In genomic region chr19:41859618-41860418, GRCh38 we compare ENCODE assay signal across 1 cellular context.
TF ChIP-seq lines count a peak whose summit lies in the region.

Gene RPS19, plus strand, starts transcription at chr19:41860255. Its CDS starts 520 bp downstream, at chr19:41860775.

TF ChIP-seq in HepG2, 621 proteins besides CTCF, POLR2A, EP300 and RAD21 (continued from another document and continues in another):
- TF ChIP-seq NFAT5 (CRISPR knock-in tag; IDR thresholded peaks at IDR 0.05) (no peak), HES4 (CRISPR knock-in tag; IDR thresholded peaks at IDR 0.05; ENCODE audit: borderline replicate concordance) (peak; percentile 69), XRCC5 (optimal IDR thresholded peaks at IDR 0.05; ENCODE audit: low read length) (peak; percentile 86), MED8 (CRISPR knock-in tag; IDR thresholded peaks at IDR 0.05; ENCODE audit: insufficient replicate concordance) (peak; percentile 48), HDAC2 (CRISPR knock-in tag; IDR thresholded peaks at IDR 0.05) (peak; percentile 59; the same call in 1 of the 2 replicates), TARDBP (CRISPR knock-in tag; IDR thresholded peaks at IDR 0.05) (peak; percentile 77; the same call in 1 of the 2 replicates), GFI1 (CRISPR knock-in tag; IDR thresholded peaks at IDR 0.05; ENCODE audit: borderline replicate concordance) (peak; percentile 66; the same call in 1 of the 2 replicates), PHF8 (CRISPR knock-in tag; IDR thresholded peaks at IDR 0.05) (peak; percentile 89), SIN3B (IDR thresholded peaks at IDR 0.05; ENCODE audit: low read length) (peak; percentile 72; the same call in 1 of the 2 replicates), IKZF4 (CRISPR knock-in tag; IDR thresholded peaks at IDR 0.05; ENCODE audit: borderline replicate concordance, low read depth, not compliant biosample characterization) (no peak), ZSCAN22 (CRISPR knock-in tag; IDR thresholded peaks at IDR 0.05) (0 out of 2 replicates have a peak, but pooled peaks have one; percentile 31), ZSCAN12 (CRISPR knock-in tag; IDR thresholded peaks at IDR 0.05) (no peak), SALL1 (CRISPR knock-in tag; IDR thresholded peaks at IDR 0.05) (peak; percentile 81), JUND (CRISPR knock-in tag; IDR thresholded peaks at IDR 0.05) (no peak), ZNF329 (CRISPR knock-in tag; IDR thresholded peaks at IDR 0.05; ENCODE audit: low read depth) (peak; percentile 41; the same call in 1 of the 2 replicates), CHD2 (IDR thresholded peaks at IDR 0.05; ENCODE audit: low read depth, low read length) (peak; percentile 99), ZNF446 (CRISPR knock-in tag; IDR thresholded peaks at IDR 0.05) (no peak)
- TF ChIP-seq, protein P1, sequence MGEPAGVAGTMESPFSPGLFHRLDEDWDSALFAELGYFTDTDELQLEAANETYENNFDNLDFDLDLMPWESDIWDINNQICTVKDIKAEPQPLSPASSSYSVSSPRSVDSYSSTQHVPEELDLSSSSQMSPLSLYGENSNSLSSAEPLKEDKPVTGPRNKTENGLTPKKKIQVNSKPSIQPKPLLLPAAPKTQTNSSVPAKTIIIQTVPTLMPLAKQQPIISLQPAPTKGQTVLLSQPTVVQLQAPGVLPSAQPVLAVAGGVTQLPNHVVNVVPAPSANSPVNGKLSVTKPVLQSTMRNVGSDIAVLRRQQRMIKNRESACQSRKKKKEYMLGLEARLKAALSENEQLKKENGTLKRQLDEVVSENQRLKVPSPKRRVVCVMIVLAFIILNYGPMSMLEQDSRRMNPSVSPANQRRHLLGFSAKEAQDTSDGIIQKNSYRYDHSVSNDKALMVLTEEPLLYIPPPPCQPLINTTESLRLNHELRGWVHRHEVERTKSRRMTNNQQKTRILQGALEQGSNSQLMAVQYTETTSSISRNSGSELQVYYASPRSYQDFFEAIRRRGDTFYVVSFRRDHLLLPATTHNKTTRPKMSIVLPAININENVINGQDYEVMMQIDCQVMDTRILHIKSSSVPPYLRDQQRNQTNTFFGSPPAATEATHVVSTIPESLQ (CRISPR knock-in tag; conservative IDR thresholded peaks at IDR 0.05) = no peak; the same call in 1 of the 2 replicates
- TF ChIP-seq, protein P2, sequence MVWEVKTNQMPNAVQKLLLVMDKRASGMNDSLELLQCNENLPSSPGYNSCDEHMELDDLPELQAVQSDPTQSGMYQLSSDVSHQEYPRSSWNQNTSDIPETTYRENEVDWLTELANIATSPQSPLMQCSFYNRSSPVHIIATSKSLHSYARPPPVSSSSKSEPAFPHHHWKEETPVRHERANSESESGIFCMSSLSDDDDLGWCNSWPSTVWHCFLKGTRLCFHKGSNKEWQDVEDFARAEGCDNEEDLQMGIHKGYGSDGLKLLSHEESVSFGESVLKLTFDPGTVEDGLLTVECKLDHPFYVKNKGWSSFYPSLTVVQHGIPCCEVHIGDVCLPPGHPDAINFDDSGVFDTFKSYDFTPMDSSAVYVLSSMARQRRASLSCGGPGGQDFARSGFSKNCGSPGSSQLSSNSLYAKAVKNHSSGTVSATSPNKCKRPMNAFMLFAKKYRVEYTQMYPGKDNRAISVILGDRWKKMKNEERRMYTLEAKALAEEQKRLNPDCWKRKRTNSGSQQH (CRISPR knock-in tag; IDR thresholded peaks at IDR 0.05; ENCODE audit: low read depth) = peak; percentile 89
- TF ChIP-seq, protein P3, sequence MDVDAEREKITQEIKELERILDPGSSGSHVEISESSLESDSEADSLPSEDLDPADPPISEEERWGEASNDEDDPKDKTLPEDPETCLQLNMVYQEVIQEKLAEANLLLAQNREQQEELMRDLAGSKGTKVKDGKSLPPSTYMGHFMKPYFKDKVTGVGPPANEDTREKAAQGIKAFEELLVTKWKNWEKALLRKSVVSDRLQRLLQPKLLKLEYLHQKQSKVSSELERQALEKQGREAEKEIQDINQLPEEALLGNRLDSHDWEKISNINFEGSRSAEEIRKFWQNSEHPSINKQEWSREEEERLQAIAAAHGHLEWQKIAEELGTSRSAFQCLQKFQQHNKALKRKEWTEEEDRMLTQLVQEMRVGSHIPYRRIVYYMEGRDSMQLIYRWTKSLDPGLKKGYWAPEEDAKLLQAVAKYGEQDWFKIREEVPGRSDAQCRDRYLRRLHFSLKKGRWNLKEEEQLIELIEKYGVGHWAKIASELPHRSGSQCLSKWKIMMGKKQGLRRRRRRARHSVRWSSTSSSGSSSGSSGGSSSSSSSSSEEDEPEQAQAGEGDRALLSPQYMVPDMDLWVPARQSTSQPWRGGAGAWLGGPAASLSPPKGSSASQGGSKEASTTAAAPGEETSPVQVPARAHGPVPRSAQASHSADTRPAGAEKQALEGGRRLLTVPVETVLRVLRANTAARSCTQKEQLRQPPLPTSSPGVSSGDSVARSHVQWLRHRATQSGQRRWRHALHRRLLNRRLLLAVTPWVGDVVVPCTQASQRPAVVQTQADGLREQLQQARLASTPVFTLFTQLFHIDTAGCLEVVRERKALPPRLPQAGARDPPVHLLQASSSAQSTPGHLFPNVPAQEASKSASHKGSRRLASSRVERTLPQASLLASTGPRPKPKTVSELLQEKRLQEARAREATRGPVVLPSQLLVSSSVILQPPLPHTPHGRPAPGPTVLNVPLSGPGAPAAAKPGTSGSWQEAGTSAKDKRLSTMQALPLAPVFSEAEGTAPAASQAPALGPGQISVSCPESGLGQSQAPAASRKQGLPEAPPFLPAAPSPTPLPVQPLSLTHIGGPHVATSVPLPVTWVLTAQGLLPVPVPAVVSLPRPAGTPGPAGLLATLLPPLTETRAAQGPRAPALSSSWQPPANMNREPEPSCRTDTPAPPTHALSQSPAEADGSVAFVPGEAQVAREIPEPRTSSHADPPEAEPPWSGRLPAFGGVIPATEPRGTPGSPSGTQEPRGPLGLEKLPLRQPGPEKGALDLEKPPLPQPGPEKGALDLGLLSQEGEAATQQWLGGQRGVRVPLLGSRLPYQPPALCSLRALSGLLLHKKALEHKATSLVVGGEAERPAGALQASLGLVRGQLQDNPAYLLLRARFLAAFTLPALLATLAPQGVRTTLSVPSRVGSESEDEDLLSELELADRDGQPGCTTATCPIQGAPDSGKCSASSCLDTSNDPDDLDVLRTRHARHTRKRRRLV (CRISPR knock-in tag; IDR thresholded peaks at IDR 0.05) = peak; percentile 84
- TF ChIP-seq, protein P4, sequence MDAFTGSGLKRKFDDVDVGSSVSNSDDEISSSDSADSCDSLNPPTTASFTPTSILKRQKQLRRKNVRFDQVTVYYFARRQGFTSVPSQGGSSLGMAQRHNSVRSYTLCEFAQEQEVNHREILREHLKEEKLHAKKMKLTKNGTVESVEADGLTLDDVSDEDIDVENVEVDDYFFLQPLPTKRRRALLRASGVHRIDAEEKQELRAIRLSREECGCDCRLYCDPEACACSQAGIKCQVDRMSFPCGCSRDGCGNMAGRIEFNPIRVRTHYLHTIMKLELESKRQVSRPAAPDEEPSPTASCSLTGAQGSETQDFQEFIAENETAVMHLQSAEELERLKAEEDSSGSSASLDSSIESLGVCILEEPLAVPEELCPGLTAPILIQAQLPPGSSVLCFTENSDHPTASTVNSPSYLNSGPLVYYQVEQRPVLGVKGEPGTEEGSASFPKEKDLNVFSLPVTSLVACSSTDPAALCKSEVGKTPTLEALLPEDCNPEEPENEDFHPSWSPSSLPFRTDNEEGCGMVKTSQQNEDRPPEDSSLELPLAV (CRISPR knock-in tag; conservative IDR thresholded peaks at IDR 0.05; ENCODE audit: low read depth) = no peak
- TF ChIP-seq, protein P5, sequence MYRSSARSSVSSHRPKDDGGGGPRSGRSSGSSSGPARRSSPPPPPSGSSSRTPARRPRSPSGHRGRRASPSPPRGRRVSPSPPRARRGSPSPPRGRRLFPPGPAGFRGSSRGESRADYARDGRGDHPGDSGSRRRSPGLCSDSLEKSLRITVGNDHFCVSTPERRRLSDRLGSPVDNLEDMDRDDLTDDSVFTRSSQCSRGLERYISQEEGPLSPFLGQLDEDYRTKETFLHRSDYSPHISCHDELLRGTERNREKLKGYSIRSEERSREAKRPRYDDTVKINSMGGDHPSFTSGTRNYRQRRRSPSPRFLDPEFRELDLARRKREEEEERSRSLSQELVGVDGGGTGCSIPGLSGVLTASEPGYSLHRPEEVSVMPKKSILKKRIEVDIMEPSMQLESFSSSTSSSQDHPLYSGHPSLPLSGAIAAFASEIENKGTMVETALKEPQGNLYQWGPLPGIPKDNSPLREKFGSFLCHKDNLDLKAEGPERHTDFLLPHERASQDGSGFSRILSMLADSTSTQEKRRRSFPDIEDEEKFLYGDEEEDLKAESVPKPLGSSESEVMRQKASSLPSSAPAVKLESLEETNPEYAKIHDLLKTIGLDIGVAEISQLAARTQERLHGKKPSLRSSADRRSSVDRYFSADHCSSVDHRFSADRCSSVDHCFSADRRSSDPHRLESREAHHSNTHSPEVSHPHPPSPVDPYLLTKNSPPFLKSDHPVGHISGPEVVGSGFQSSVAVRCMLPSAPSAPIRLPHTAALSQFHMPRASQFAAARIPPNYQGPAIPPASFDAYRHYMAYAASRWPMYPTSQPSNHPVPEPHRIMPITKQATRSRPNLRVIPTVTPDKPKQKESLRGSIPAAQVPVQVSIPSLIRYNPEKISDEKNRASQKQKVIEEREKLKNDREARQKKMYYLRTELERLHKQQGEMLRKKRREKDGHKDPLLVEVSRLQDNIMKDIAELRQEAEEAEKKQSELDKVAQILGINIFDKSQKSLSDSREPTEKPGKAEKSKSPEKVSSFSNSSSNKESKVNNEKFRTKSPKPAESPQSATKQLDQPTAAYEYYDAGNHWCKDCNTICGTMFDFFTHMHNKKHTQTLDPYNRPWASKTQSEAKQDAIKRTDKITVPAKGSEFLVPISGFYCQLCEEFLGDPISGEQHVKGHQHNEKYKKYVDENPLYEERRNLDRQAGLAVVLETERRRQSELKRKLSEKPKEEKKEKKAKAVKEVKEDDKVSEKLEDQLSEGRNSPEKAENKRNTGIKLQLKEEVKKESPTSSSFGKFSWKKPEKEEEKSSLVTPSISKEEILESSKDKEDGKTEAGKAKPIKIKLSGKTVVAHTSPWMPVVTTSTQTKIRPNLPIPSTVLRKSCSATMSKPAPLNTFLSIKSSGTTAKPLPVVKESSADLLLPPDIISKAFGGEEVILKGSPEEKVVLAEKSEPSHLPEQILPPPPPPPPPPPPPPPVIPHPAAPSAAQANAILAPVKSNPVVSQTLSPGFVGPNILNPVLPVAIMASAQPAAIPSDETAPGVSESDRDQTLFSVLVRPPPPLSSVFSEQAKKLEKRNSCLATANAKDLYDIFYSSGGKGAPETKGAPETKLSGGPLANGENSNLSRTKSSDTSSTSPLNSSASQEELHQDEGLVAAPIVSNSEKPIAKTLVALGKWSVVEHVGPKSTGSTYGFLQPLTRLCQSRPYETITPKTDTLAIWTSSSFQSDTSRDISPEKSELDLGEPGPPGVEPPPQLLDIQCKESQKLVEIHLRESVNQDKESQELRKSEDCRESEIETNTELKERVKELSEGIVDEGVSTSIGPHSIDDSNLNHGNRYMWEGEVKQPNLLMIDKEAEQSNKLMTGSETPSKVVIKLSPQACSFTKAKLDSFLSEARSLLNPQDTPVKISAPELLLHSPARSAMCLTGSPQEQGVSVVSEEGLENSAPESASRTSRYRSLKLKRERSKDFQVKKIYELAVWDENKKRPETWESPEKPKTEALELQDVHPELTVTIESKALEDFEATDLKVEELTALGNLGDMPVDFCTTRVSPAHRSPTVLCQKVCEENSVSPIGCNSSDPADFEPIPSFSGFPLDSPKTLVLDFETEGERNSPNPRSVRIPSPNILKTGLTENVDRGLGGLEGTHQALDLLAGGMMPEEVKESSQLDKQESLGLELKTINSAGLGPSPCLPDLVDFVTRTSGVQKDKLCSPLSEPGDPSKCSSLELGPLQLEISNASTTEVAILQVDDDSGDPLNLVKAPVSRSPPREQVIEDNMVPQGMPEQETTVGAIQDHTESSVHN (CRISPR knock-in tag; IDR thresholded peaks at IDR 0.05) = 0 out of 2 replicates have a peak, but pooled peaks have one; percentile 43
